1 cellular context compared by ENCODE assay signal in the genomic region with DNA sequence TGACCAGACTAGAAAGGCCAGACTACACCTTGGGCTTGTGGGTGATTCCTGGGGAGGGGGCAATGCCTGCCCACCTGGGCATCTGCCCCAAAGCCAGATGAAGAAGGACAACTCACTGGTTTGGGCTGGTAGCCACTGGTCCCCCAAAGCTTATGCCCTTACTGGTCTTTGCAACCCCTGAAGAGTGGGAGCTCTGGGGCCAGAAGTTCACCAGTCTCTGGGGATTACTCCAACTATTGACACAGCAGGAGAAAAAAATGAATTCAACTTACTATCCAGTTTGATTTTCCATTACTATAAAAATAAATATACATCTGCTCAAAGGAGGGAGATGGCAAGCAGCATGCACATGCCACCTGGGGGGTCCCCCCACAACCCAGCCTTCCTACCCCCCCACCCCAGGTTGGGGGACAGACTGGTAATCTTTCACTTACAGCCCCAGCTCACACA.
TF ChIP-seq lines count a peak whose summit lies in the region.

No MANE protein-coding gene starts in this region.

TF ChIP-seq in HepG2, 621 proteins besides CTCF, POLR2A, EP300 and RAD21:
- TF ChIP-seq ZBTB38 (CRISPR knock-in tag; IDR thresholded peaks at IDR 0.05) = no peak
- no peak for TF ChIP-seq HIVEP1 (CRISPR knock-in tag; IDR thresholded peaks at IDR 0.05)
- TF ChIP-seq NR2F6 (IDR thresholded peaks at IDR 0.05) = no peak
- no peak for TF ChIP-seq NR2F6 (CRISPR knock-in tag; IDR thresholded peaks at IDR 0.05)
- TF ChIP-seq PBX2 (CRISPR knock-in tag; IDR thresholded peaks at IDR 0.05) = no peak
- TF ChIP-seq ZNF589 (CRISPR knock-in tag; conservative IDR thresholded peaks at IDR 0.05) = no peak
- no peak for TF ChIP-seq CENPBD1 (CRISPR knock-in tag; IDR thresholded peaks at IDR 0.05; ENCODE audit: borderline replicate concordance, low read depth)
- no peak for TF ChIP-seq ARNT2 (CRISPR knock-in tag; IDR thresholded peaks at IDR 0.05; ENCODE audit: low read depth)
- no peak for TF ChIP-seq ZBTB39 (CRISPR knock-in tag; IDR thresholded peaks at IDR 0.05)
- TF ChIP-seq MAX (IDR thresholded peaks at IDR 0.05) = no peak
- TF ChIP-seq, protein P1, sequence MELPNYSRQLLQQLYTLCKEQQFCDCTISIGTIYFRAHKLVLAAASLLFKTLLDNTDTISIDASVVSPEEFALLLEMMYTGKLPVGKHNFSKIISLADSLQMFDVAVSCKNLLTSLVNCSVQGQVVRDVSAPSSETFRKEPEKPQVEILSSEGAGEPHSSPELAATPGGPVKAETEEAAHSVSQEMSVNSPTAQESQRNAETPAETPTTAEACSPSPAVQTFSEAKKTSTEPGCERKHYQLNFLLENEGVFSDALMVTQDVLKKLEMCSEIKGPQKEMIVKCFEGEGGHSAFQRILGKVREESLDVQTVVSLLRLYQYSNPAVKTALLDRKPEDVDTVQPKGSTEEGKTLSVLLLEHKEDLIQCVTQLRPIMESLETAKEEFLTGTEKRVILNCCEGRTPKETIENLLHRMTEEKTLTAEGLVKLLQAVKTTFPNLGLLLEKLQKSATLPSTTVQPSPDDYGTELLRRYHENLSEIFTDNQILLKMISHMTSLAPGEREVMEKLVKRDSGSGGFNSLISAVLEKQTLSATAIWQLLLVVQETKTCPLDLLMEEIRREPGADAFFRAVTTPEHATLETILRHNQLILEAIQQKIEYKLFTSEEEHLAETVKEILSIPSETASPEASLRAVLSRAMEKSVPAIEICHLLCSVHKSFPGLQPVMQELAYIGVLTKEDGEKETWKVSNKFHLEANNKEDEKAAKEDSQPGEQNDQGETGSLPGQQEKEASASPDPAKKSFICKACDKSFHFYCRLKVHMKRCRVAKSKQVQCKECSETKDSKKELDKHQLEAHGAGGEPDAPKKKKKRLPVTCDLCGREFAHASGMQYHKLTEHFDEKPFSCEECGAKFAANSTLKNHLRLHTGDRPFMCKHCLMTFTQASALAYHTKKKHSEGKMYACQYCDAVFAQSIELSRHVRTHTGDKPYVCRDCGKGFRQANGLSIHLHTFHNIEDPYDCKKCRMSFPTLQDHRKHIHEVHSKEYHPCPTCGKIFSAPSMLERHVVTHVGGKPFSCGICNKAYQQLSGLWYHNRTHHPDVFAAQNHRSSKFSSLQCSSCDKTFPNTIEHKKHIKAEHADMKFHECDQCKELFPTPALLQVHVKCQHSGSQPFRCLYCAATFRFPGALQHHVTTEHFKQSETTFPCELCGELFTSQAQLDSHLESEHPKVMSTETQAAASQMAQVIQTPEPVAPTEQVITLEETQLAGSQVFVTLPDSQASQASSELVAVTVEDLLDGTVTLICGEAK (IDR thresholded peaks at IDR 0.05) = no peak
- TF ChIP-seq, protein P1 (CRISPR knock-in tag; IDR thresholded peaks at IDR 0.05) = no peak
- TF ChIP-seq RORA (CRISPR knock-in tag; IDR thresholded peaks at IDR 0.05) = no peak
